Comparison of ENCODE assay signal across 23 cellular contexts in the genomic region with DNA sequence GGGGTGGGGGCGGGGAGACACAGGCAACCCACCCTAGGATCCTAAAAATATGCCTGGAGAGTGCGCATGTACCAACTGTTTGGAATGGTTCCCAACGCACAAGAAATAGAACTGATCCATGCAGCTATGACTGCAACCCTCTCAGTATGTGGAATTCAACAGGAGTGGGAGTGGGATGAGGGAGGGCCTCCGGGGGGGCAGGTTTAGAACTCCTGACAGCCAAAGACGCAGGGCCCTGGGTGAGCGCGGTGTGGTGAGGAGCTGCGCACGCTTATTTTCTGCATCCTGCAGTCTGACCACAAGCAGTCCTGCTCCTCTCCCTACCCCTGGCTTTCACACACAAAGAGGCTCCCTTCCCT. TPM values are rescaled to one million over a fixed set of nuclear protein-coding genes. Genes with fewer than 3 reads are reported as not detected.
A peak's percentile ranks its signal among the peaks of the same experiment; 100 is the strongest.
DNase-seq lines count a peak whose midpoint lies in the region; ATAC-seq and TF ChIP-seq lines count a peak whose summit lies in the region.
"Had no signal": no experiment of that assay in that cellular context is flagged by ENCODE, and none has a peak within 500 bp of the region (broad histone marks: within the 10 kb centered on the region; RNA-seq: fewer than 3 reads in every experiment).

No MANE protein-coding gene starts in this region.

- peaks cover 0 to 22% (median 0%) of the 10 kb centered on the region in 5 donors for H3K36me3 Mint-ChIP-seq in naive thymus-derived CD4-positive, alpha-beta T cell
- H3K36me3 Mint-ChIP-seq: type B pancreatic cell had no signal

- peak overlapping the region in 6 of 10 donors; percentile 8 to 91 (median 70) for H3K4me3 Mint-ChIP-seq in naive thymus-derived CD4-positive, alpha-beta T cell

- H3K4me1 Mint-ChIP-seq in naive thymus-derived CD4-positive, alpha-beta T cell: peaks cover 5 to 32% (median 16%) of the 10 kb centered on the region in 7 donors

- no peaks in the 10 kb centered on the region for H3K36me3 ChIP-seq in H7 (replicated peaks; ENCODE audit: control insufficient read depth, insufficient read depth, low read length)
- no peaks in the 10 kb centered on the region for H3K36me3 ChIP-seq in naive thymus-derived CD4-positive, alpha-beta T cell (ENCODE audit: control insufficient read depth in 2 of 3, insufficient read depth in 3 of 3, low read length in 3 of 3)
- H3K36me3 ChIP-seq in left lung: no peaks in the 10 kb centered on the region
- H3K36me3 ChIP-seq: BE2C, HAP-1 had no signal

- POLR2A ChIA-PET in naive thymus-derived CD4-positive, alpha-beta T cell (lab: Charles Lee): interaction anchor here (1.0 to 2.5 kb wide), 4 partner anchors 9 to 149 kb away, joined by 3 to 25 read pairs (median 4); a partner anchor contains a TSS

- ATAC-seq in naive thymus-derived CD4-positive, alpha-beta T cell: no peak
- ATAC-seq in left lung (no peak), GM18505 (IDR thresholded peaks at IDR 0.05; ENCODE audit: unreplicated experiment) (no peak)
- ATAC-seq: activated CD8-positive, alpha-beta T cell treated with anti-CD3 and anti-CD28 coated beads, Interleukin-2, amount 10 ng/mL, durations not matched to agents 7 days and 5 days; activated naive CD8-positive, alpha-beta T cell treated with anti-CD3 and anti-CD28 coated beads, Interleukin-2, amount 50 U/mL, for 24 hours; K562 had no signal

- H3K4me1 ChIP-seq in naive thymus-derived CD4-positive, alpha-beta T cell (ENCODE audit: control insufficient read depth in 2 of 2, insufficient read depth in 2 of 2, low read length in 2 of 2): peaks cover 3 to 9% of the 10 kb centered on the region in 2 donors
- peaks cover 4 to 18% of the 10 kb centered on the region in 2 donors for H3K4me1 ChIP-seq in left lung
- H3K4me1 ChIP-seq: BE2C had no signal

- H3K27me3 Mint-ChIP-seq in naive thymus-derived CD4-positive, alpha-beta T cell: no peaks in the 10 kb centered on the region

- TF ChIP-seq CTCF in dorsolateral prefrontal cortex (IDR thresholded peaks at IDR 0.05 in 54 of 56, conservative IDR thresholded peaks at IDR 0.05 in 2 of 56; ENCODE audit: low read depth in 1 of 56, partially characterized antibody in 56 of 56) (no peak), left lung (IDR thresholded peaks at IDR 0.05) (no peak)

- peaks cover 0 to 4% (median 0%) of the 10 kb centered on the region in 11 donors for H3K9me3 Mint-ChIP-seq in naive thymus-derived CD4-positive, alpha-beta T cell
- H3K9me3 Mint-ChIP-seq: activated naive CD8-positive, alpha-beta T cell treated with anti-CD3 and anti-CD28 coated beads, Interleukin-2, amount 50 U/mL, for 24 hours; type B pancreatic cell had no signal

- no peak for TF ChIP-seq POLR2A in GM18505 (IDR thresholded peaks at IDR 0.05; ENCODE audit: borderline replicate concordance, extremely low read depth, insufficient read depth, insufficient read length)

- intact Hi-C loops in dorsolateral prefrontal cortex (cut with DNase I) (no loop called here), left lung (cut with DNase I) (no loop called here)
- intact Hi-C loops in naive thymus-derived CD4-positive, alpha-beta T cell (cut with micrococcal nuclease): no loop called here

- no peak overlapping the region for H3K27ac Mint-ChIP-seq in naive thymus-derived CD4-positive, alpha-beta T cell
- H3K27ac Mint-ChIP-seq: activated naive CD8-positive, alpha-beta T cell treated with anti-CD3 and anti-CD28 coated beads, Interleukin-2, amount 50 U/mL, for 24 hours; type B pancreatic cell had no signal

- H3K4me3 ChIP-seq in H7 (ENCODE audit: insufficient read depth, low read depth, low read length) (no peak overlapping the region), dorsolateral prefrontal cortex (peak overlapping the region in 33 of 59 donors; percentile 16 to 76 (median 62)), left lung (no peak overlapping the region)
- no peak overlapping the region for H3K4me3 ChIP-seq in naive thymus-derived CD4-positive, alpha-beta T cell (ENCODE audit: low read length)
- H3K4me3 ChIP-seq: HAP-1, K562 had no signal

- CTCF ChIA-PET in naive thymus-derived CD4-positive, alpha-beta T cell (lab: Charles Lee): no interaction called here

- peaks cover 27% of the 10 kb centered on the region for H3K27me3 ChIP-seq in H7 (ENCODE audit: control insufficient read depth, insufficient read depth, low read length)
- peaks cover 0 to 25% (median 0%) of the 10 kb centered on the region in 45 donors for H3K27me3 ChIP-seq in dorsolateral prefrontal cortex
- no peaks in the 10 kb centered on the region for H3K27me3 ChIP-seq in naive thymus-derived CD4-positive, alpha-beta T cell (ENCODE audit: control insufficient read depth in 2 of 2, insufficient read depth in 2 of 2, low read length in 2 of 2)
- peaks cover 30 to 59% of the 10 kb centered on the region in 2 donors for H3K27me3 ChIP-seq in left lung
- H3K27me3 ChIP-seq: BE2C had no signal

- H3K27ac ChIP-seq in dorsolateral prefrontal cortex (peak overlapping the region in 39 of 59 donors; percentile 1 to 83 (median 56)), left lung (no peak overlapping the region)
- no peak overlapping the region for H3K27ac ChIP-seq in naive thymus-derived CD4-positive, alpha-beta T cell (ENCODE audit: low read depth, low read length)

- H3K9me3 ChIP-seq in naive thymus-derived CD4-positive, alpha-beta T cell (ENCODE audit: control insufficient read depth in 2 of 3, low read length in 3 of 3): no peaks in the 10 kb centered on the region
- peaks cover 0 to 1% of the 10 kb centered on the region in 2 donors for H3K9me3 ChIP-seq in left lung
- H3K9me3 ChIP-seq: BE2C, HAP-1 had no signal

- DNase-seq in Ammon's horn (ENCODE audit: low spot score) (peak; percentile 31), H7 (peak; percentile 38), dorsolateral prefrontal cortex (peak in 3 of 10 donors; percentile 16 to 47 (median 39)), left lung (no peak), activated T-cell treated with anti-CD3 and anti-CD28 coated beads for 4 hours (no peak), NCI-H1105 treated with DMSO at 0.1 percent for 48 hours (lab: John Stamatoyannopoulos, UW) (no peak)
- no peak for DNase-seq in naive thymus-derived CD4-positive, alpha-beta T cell
- DNase-seq: activated CD4-positive, alpha-beta T cell treated with anti-CD3 and anti-CD28 coated beads for 1 hour; activated CD8-positive, alpha-beta T cell treated with anti-CD3 and anti-CD28 coated beads, Interleukin-2, amount 10 ng/mL, durations not matched to agents 7 days and 5 days; activated gamma-delta T cell; activated naive CD8-positive, alpha-beta T cell treated with anti-CD3 and anti-CD28 coated beads, Interleukin-2, amount 50 U/mL, for 24 hours; BE2C; cerebellar nuclear complex; COR-L47; DMS53; mesenchymal stem cell; MM.1S; NCI-H1417 treated with DMSO at 0.1 percent for 48 hours; NCI-H748 treated with DMSO at 0.1 percent for 48 hours had no signal

RNA-seq across cellular contexts. Expression of a gene that starts 1.2 kb away (rescaled TPM):
- total RNA-seq in H7 (2014; rRNA removed; shearing (Covaris generic)): 2.3 and 2.7 TPM in 2 replicates
- total RNA-seq in dorsolateral prefrontal cortex: 10 to 100 TPM in 114 of 120 experiments, 1 to 10 TPM in 6; 3.8 to 27.6 (median 16.9) TPM
- 10 to 100 TPM; 10.7 to 94.5 (median 24.6) TPM for total RNA-seq in naive thymus-derived CD4-positive, alpha-beta T cell
- 10 to 100 TPM; 12.3 to 18.2 TPM for polyA plus RNA-seq in naive thymus-derived CD4-positive, alpha-beta T cell
- total RNA-seq in left lung: 1 to 10 TPM; 1.1 to 2.1 TPM

RNA-seq across cellular contexts. Expression of a gene that starts 26.6 kb away (rescaled TPM):
- 34.2 and 39.1 TPM in 2 replicates for total RNA-seq in H7 (2014; rRNA removed; shearing (Covaris generic))
- total RNA-seq in dorsolateral prefrontal cortex (under 1 TPM in 26 of 120 experiments, not detected in 94; 0.13 to 0.31 (median 0.18) TPM), left lung (1 to 10 TPM; 1.9 TPM)
- total RNA-seq in naive thymus-derived CD4-positive, alpha-beta T cell: 10 to 100 TPM in 1 of 5 experiments, under 1 TPM in 4; 0.32 to 18.5 (median 0.35) TPM
- polyA plus RNA-seq in naive thymus-derived CD4-positive, alpha-beta T cell: under 1 TPM in 1 of 2 donors, not detected in 1; 0.28 TPM

RNA-seq across cellular contexts. Expression of a gene that starts 28.5 kb away (rescaled TPM):
- total RNA-seq in H7 (2014; rRNA removed; shearing (Covaris generic)): 41.6 and 48.5 TPM in 2 replicates
- total RNA-seq in dorsolateral prefrontal cortex (10 to 100 TPM; 13.3 to 35.5 (median 25.3) TPM), left lung (10 to 100 TPM; 33.0 to 37.6 TPM)
- total RNA-seq in naive thymus-derived CD4-positive, alpha-beta T cell: 10 to 100 TPM; 23.1 to 39.0 (median 31.2) TPM
- polyA plus RNA-seq in naive thymus-derived CD4-positive, alpha-beta T cell: 100 to 1,000 TPM in 1 of 2 donors, 10 to 100 TPM in 1; 76.4 to 133 TPM

RNA-seq across cellular contexts. Expression of a gene that starts 28.8 kb away (rescaled TPM):
- total RNA-seq in H7 (2014; rRNA removed; shearing (Covaris generic)): 116 and 122 TPM in 2 replicates
- total RNA-seq in dorsolateral prefrontal cortex: 10 to 100 TPM; 19.0 to 75.8 (median 38.4) TPM
- 10 to 100 TPM; 10.5 to 28.4 (median 11.7) TPM for total RNA-seq in naive thymus-derived CD4-positive, alpha-beta T cell
- 10 to 100 TPM; 25.5 to 34.0 TPM for polyA plus RNA-seq in naive thymus-derived CD4-positive, alpha-beta T cell
- 100 to 1,000 TPM; 143 to 194 TPM for total RNA-seq in left lung

Comparison
In these comparisons a context has a peak if more than half of its experiments do, and no peak if none do; other contexts are left out.
1. DNase-seq: peak in Ammon's horn (single experiment) and H7 (single experiment); none in naive thymus-derived CD4-positive, alpha-beta T cell (0 of 9), left lung (0 of 2), activated T-cell treated with anti-CD3 and anti-CD28 coated beads for 4 hours (single experiment) and NCI-H1105 treated with DMSO at 0.1 percent for 48 hours (single experiment).
2. H3K4me3 ChIP-seq: peak in dorsolateral prefrontal cortex (33 of 59); none in H7 (single experiment), naive thymus-derived CD4-positive, alpha-beta T cell (single experiment) and left lung (0 of 2).
3. H3K27ac ChIP-seq: peak in dorsolateral prefrontal cortex (39 of 59); none in naive thymus-derived CD4-positive, alpha-beta T cell (single experiment) and left lung (0 of 2).